In genomic region chr14:75697371-75697770, GRCh38 we compare ENCODE assay signal across 19 cellular contexts.
"Had no signal": no experiment of that assay in that cellular context is flagged by ENCODE, and none has a peak within 500 bp of the region (broad histone marks: within the 10 kb centered on the region; RNA-seq: fewer than 3 reads in every experiment).

No MANE protein-coding gene starts in this region.

- H3K27me3 ChIP-seq: ascending aorta, heart left ventricle, SJSA1, upper lobe of right lung had no signal

- H3K27ac ChIP-seq: ascending aorta, heart left ventricle, lower lobe of right lung, prostate gland, SJSA1, thoracic aorta, upper lobe of right lung, VCaP had no signal

- H3K36me3 ChIP-seq: prostate gland had no signal

- H3K9me3 ChIP-seq: prostate gland, SJSA1, thoracic aorta, upper lobe of right lung had no signal

- ATAC-seq: activated T-cell treated with anti-CD3 and anti-CD28 coated beads, Interleukin-2, amount 50 U/mL, for 4 hours; heart left ventricle; lower lobe of right lung; right cardiac atrium; stimulated activated naive CD8-positive, alpha-beta T cell treated with anti-CD3 and anti-CD28 coated beads, Interleukin-15, amount 100 ng/mL, for 72 hours; upper lobe of right lung had no signal

- H3K4me1 ChIP-seq: ascending aorta, lower lobe of right lung, prostate gland, SJSA1, upper lobe of right lung had no signal

- H3K4me3 ChIP-seq: ascending aorta, heart left ventricle, lower lobe of right lung, prostate gland, SJSA1, thoracic aorta, upper lobe of right lung had no signal

- DNase-seq: activated CD4-positive, alpha-beta T cell treated with anti-CD3 and anti-CD28 coated beads, Interleukin-2, amount 50 U/mL, for 1 hour; activated CD4-positive, CD25-positive, alpha-beta regulatory T cell treated with anti-CD3 and anti-CD28 coated beads, Interleukin-2, amount 50 U/mL, for 72 hours; activated CD8-positive, alpha-beta memory T cell treated with anti-CD3 and anti-CD28 coated beads, Interleukin-2, amount 50 U/mL, for 4 hours; activated effector memory CD4-positive, alpha-beta T cell treated with Interleukin-2 at 50 U/mL for 16 hours; activated naive CD4-positive, alpha-beta T cell treated with anti-CD3 and anti-CD28 coated beads, Interleukin-2, amount 10 ng/mL, durations not matched to agents 7 days and 5 days; activated T-cell treated with anti-CD3 and anti-CD28 coated beads, Interleukin-2, amount 50 U/mL, for 4 hours; dermis blood vessel endothelial cell; endodermal cell; heart left ventricle; lower lobe of right lung; right cardiac atrium; stimulated activated naive CD8-positive, alpha-beta T cell treated with anti-CD3 and anti-CD28 coated beads, Interleukin-15, amount 100 ng/mL, for 72 hours; T-helper 2 cell; upper lobe of right lung had no signal
